7 cellular contexts compared by ENCODE assay signal in genomic region chr6:70903665-70904452, GRCh38.
"Had no signal": no experiment of that assay in that cellular context is flagged by ENCODE, and none has a peak within 500 bp of the region (broad histone marks: within the 10 kb centered on the region; RNA-seq: fewer than 3 reads in every experiment).

No MANE protein-coding gene starts in this region.

- H2AFZ ChIP-seq: GM23338 had no signal

- H3K4me3 ChIP-seq: GM23338 had no signal

- FAIRE-seq: H1, H54 had no signal

- ATAC-seq: GM23338 had no signal

- H3K27ac ChIP-seq: HL-60 had no signal

- DNase-seq: H9, HCEC 1CT, KG1 had no signal

- H3K4me2 ChIP-seq: GM23338 had no signal
